10 cellular contexts compared by ENCODE assay signal in the genomic region with DNA sequence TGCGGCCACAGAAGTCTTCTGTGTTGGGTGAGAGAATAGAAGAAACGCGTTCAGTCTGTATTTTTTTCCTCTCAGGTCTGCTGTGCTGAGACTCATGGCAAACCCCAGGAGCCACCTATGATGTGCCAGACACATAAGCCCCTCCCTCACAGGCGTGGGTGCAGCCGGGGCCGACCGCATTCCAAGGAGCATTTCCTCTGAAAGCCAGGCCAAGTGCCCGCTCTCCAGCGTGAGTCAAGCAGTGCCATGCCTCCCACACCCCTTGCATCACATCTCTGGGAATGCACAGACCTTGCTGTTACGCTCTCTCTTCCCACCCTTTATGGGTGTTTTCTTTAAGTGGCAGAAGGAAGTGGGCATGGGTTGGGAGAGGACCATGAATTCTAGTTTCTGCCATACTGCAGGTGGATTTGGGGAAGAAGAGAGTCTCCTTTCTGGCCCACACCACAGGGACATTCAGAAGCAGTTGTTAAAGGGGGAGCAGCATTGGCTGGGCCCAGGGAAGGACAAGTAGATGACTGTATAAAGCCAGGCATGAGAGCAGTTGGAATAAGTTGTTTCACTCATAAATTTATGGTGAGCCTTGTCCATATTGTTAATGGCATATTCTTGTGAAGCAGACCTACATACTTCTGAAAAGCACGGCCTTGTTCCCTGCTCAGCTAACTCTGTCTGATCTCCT. TPM values are rescaled to one million over a fixed set of nuclear protein-coding genes. Genes with fewer than 3 reads are reported as not detected.
DNase-seq lines count a peak whose midpoint lies in the region; ATAC-seq, FAIRE-seq and TF ChIP-seq lines count a peak whose summit lies in the region.
"Had no signal": no experiment of that assay in that cellular context is flagged by ENCODE, and none has a peak within 500 bp of the region (broad histone marks: within the 10 kb centered on the region; RNA-seq: fewer than 3 reads in every experiment).

No MANE protein-coding gene starts in this region.

- H3K27ac ChIP-seq in keratinocyte (ENCODE audit: control insufficient read depth, insufficient read depth, low read length) (peak overlapping the region; percentile 91), upper lobe of right lung (peak overlapping the region; percentile 74)

- intact Hi-C loops in upper lobe of right lung (cut with DNase I): no loop called here

- H3K79me2 ChIP-seq in keratinocyte (ENCODE audit: control insufficient read depth, insufficient read depth, low read length): no peaks in the 10 kb centered on the region

- H3K9me1 ChIP-seq in keratinocyte (ENCODE audit: control insufficient read depth, extremely low read depth, insufficient read depth, low read length): no peaks in the 10 kb centered on the region

- DNase-seq in HS-27A (ENCODE audit: low read depth) (peak; percentile 78), UCSD-AML1 (lab: John Stamatoyannopoulos, UW; ENCODE audit: unreplicated experiment) (peak; percentile 25), keratinocyte (ENCODE audit: low read depth, low spot score) (peak; percentile 69), upper lobe of right lung (peak; percentile 93), occipital lobe (lab: John Stamatoyannopoulos, UW) (no peak), NCI-H446 treated with DMSO at 0.1 percent for 48 hours (lab: John Stamatoyannopoulos, UW) (no peak), NCI-H146 treated with DMSO at 0.1 percent for 48 hours (lab: John Stamatoyannopoulos, UW; ENCODE audit: unreplicated experiment) (no peak)
- DNase-seq: H7, hippocampal formation had no signal

- TF ChIP-seq CTCF in keratinocyte (optimal IDR thresholded peaks at IDR 0.05 in 1 of 3, IDR thresholded peaks at IDR 0.05 in 1 of 3, conservative IDR thresholded peaks at IDR 0.05 in 1 of 3; ENCODE audit: extremely low read depth in 1 of 3, insufficient read depth in 2 of 3, low read length in 3 of 3) (no peak), upper lobe of right lung (IDR thresholded peaks at IDR 0.05) (no peak)

- H2AFZ ChIP-seq in keratinocyte (ENCODE audit: control insufficient read depth, low read length): peak overlapping the region; percentile 77

- no peaks in the 10 kb centered on the region for H3K9me3 ChIP-seq in keratinocyte (ENCODE audit: control insufficient read depth, low read depth, low read length)
- H3K9me3 ChIP-seq in upper lobe of right lung: no peaks in the 10 kb centered on the region

- peak; percentile 99 for ATAC-seq in upper lobe of right lung
- no peak for ATAC-seq in HG02678 (IDR thresholded peaks at IDR 0.05; ENCODE audit: unreplicated experiment)

- peak overlapping the region; percentile 57 for H3K4me2 ChIP-seq in keratinocyte (ENCODE audit: control insufficient read depth, extremely low read depth, insufficient read depth, low read depth, low read length)

- H3K27me3 ChIP-seq in keratinocyte (ENCODE audit: control insufficient read depth, extremely low read depth, insufficient read depth, low read length) (no peaks in the 10 kb centered on the region), upper lobe of right lung (peaks cover 7% of the 10 kb centered on the region)

- peak; percentile 99 for FAIRE-seq in keratinocyte (lab: Jason Lieb, UNC)

- H4K20me1 ChIP-seq in keratinocyte (ENCODE audit: control insufficient read depth, extremely low read depth, insufficient read depth, low read length): no peaks in the 10 kb centered on the region

- peak overlapping the region; percentile 62 for H3K9ac ChIP-seq in keratinocyte (ENCODE audit: control insufficient read depth, extremely low read depth, insufficient read depth, low read length)

- dilution Hi-C loops in keratinocyte (cut with MboI; ENCODE audit: extremely low pct_ligation_motif_present, low sequenced_read_pairs): no loop called here

- H3K4me1 ChIP-seq in keratinocyte (ENCODE audit: control insufficient read depth, extremely low read depth, insufficient read depth, low read length): peaks cover 34% of the 10 kb centered on the region
- no peaks in the 10 kb centered on the region for H3K4me1 ChIP-seq in upper lobe of right lung

- H3K4me3 ChIP-seq in keratinocyte (ENCODE audit: control insufficient read depth in 2 of 3, extremely low read depth in 1 of 3, insufficient read depth in 2 of 3, low read depth in 1 of 3, low read length in 3 of 3): peak overlapping the region in 1 of 3 experiments; percentile 17
- no peak overlapping the region for H3K4me3 ChIP-seq in upper lobe of right lung

- H3K36me3 ChIP-seq in keratinocyte (ENCODE audit: control insufficient read depth in 2 of 2, extremely low read depth in 1 of 2, insufficient read depth in 2 of 2, low read length in 2 of 2) (peaks cover 0 to 2% of the 10 kb centered on the region in 2 experiments), upper lobe of right lung (no peaks in the 10 kb centered on the region)

RNA-seq across cellular contexts. Expression of gene TFAP2A, which starts 37.1 kb away (rescaled TPM):
- polyA plus RNA-seq in keratinocyte: 25.5 to 30.2 TPM (median 27.7 TPM) in 3 replicates
- polyA plus RNA-seq in keratinocyte (2011; ENCODE audit: low read depth): 88.1 TPM
- 28.5 and 39.0 TPM in 2 replicates for polyA plus RNA-seq in keratinocyte (2011; cell fraction: cytosol; rRNA removed)
- polyA plus RNA-seq in keratinocyte (2011; cell fraction: nucleus; rRNA removed): 104 and 128 TPM in 2 replicates
- 64.1 and 117 TPM in 2 replicates for polyA plus RNA-seq in keratinocyte (2012; ENCODE audit: low replicate concordance)
- polyA minus RNA-seq in keratinocyte: 26.9 to 42.3 TPM (median 32.3 TPM) in 3 replicates
- 55.2 TPM for polyA minus RNA-seq in keratinocyte (2011; cell fraction: cytosol; rRNA and poly(A)+ RNA removed)
- 65.1 and 87.0 TPM in 2 replicates for polyA minus RNA-seq in keratinocyte (2011; cell fraction: nucleus; rRNA and poly(A)+ RNA removed)
- total RNA-seq in upper lobe of right lung: 1.9 TPM
- not detected for total RNA-seq in occipital lobe
- total RNA-seq: H7 had no signal

Comparison
In these comparisons a context has a peak if more than half of its experiments do, and no peak if none do; other contexts are left out.
1. DNase-seq: peak in HS-27A (single experiment), UCSD-AML1 (single experiment), keratinocyte (single experiment) and upper lobe of right lung (single experiment); none in occipital lobe (single experiment), NCI-H446 treated with DMSO at 0.1 percent for 48 hours (single experiment) and NCI-H146 treated with DMSO at 0.1 percent for 48 hours (single experiment).